10 cellular contexts compared by ENCODE assay signal in the genomic region with DNA sequence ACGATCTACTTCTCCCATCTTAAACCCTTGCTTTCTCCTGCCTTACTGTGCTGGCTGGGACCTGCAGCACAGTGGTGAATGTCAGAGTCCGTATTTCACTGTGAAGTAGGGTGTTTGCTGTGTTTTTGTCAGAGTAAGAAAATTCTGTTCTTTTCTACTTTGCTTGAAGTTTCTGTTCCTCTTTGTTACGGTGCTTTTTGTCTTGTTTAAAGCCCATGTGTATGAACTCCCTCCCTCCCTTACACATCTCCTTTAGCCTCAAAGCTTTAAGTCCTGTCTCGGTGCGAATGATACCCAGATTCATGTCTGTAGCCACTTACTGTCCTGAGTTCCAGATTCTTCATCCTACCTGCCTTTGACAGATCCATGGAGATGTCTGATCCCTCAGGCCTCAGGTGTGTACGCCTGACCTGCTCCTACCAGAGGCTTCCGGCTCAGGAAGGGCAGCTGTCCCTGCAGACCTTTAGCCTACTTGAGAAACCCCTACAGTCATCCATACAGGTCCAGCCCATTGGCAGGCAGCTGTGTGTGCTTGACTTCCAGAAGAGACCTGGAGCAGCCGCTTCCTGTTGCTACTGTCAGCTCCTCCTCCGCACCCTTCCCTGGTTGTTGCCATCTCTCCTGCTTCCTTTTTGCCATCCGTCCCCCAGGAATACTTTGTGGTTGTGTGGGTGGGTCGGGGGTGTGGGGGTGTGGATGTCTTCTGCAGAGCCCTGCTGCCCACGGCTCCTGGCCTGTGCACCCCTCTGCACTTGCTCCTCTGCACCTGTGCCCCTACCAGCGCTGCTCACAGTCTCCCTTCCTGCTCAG.
DNase-seq lines count a peak whose midpoint lies in the region; ATAC-seq and TF ChIP-seq lines count a peak whose summit lies in the region.
"Had no signal": no experiment of that assay in that cellular context is flagged by ENCODE, and none has a peak within 500 bp of the region (broad histone marks: within the 10 kb centered on the region; RNA-seq: fewer than 3 reads in every experiment).

No MANE protein-coding gene starts in this region.

- no peak overlapping the region for H3K27ac ChIP-seq in RWPE2 (ENCODE audit: poor library complexity, severe bottlenecking)
- H3K27ac ChIP-seq: epithelial cell of prostate had no signal

- TF ChIP-seq CTCF in GM12864 (IDR thresholded peaks at IDR 0.05; ENCODE audit: low read depth, low read length, missing control alignments) (no peak), RWPE2 (IDR thresholded peaks at IDR 0.05; ENCODE audit: poor library complexity, severe bottlenecking) (no peak)

- ATAC-seq in GM19397 (IDR thresholded peaks at IDR 0.05; ENCODE audit: unreplicated experiment) (peak; percentile 73), HG03095 (IDR thresholded peaks at IDR 0.05; ENCODE audit: unreplicated experiment) (peak; percentile 79), RWPE2 (ENCODE audit: low read depth) (0 out of 3 replicates have a peak, but pooled peaks have one; percentile 14)

- no peaks in the 10 kb centered on the region for H3K9me3 ChIP-seq in RWPE2 (ENCODE audit: severe bottlenecking)

- no peaks in the 10 kb centered on the region for H3K27me3 ChIP-seq in RWPE2 (ENCODE audit: insufficient read depth, poor library complexity, severe bottlenecking)

- H3K4me1 ChIP-seq in RWPE2 (ENCODE audit: insufficient read depth, poor library complexity, severe bottlenecking): no peaks in the 10 kb centered on the region

- DNase-seq in GM12864 (ENCODE audit: low read depth) (peak; percentile 73), RWPE2 (ENCODE audit: low spot score) (no peak), C1 segment of cervical spinal cord (lab: John Stamatoyannopoulos, UW) (no peak), NCI-H345 treated with DMSO at 0.1 percent for 48 hours (lab: John Stamatoyannopoulos, UW; ENCODE audit: unreplicated experiment) (no peak), OCI-M1 (lab: John Stamatoyannopoulos, UW) (no peak)
- DNase-seq in stimulated activated CD4-positive, alpha-beta T cell treated with anti-CD3 and anti-CD28 coated beads, Interleukin-12 subunit alpha, Interleukin-12 subunit beta, amount 100 ng/mL, for 4 hours: no peak
- DNase-seq: NCI-H2081 had no signal

- peaks cover 38% of the 10 kb centered on the region for H3K36me3 ChIP-seq in RWPE2 (ENCODE audit: low read depth)

- H3K4me3 ChIP-seq in GM12864 (ENCODE audit: low read depth, low read length) (peak overlapping the region; percentile 22), RWPE2 (ENCODE audit: severe bottlenecking) (no peak overlapping the region)

Comparison
In these comparisons a context has a peak if more than half of its experiments do, and no peak if none do; other contexts are left out.
1. ATAC-seq: peak in every context shown above with its lines; median percentile 79 in HG03095; 73 in GM19397; 14 in RWPE2.